ENCODE assay signal across 1 cellular context in the genomic region with DNA sequence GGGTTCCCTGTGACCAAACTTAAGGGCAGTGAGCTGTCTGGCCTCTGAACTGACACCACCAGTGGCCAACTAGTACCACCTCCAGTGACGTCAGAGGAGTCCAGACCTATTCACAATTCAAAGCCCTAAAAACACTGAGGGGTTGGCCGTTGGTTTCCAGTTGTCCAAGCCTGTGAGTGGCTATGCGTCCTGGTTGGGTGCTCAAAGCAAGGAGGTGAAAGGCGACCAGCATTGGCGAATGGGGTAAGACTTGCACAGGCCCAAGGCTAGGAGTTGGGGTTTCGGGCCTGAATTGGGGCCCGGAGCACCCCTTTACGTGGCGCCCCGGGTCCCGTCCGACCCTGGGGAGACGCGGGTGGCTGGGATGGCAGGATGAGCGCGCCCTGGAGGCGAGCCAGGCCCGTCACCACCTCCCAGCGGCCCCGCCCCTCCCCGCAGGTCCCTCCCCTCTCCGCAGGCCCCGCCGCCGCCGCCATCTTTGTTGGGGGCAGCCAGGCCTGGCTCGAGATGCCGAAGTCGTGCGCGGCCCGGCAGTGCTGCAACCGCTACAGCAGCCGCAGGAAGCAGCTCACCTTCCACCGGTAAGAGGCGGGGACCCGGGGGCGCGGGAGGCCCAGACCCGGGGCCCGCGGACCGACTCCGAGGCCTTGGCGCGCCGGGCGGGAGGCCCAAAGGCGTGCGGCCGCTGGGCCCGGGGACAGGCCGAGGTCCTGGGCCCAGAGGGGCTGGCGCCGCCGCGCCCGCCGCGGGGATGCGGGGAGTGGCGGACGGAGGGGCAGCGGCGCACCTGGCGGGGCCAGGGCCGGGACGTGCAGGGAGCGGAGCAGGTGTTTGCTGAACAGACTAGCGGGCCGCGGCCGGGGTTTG.
TF ChIP-seq lines count a peak whose summit lies in the region.

Gene THAP3, plus strand, starts transcription at position 157 of the 867 bp plus-strand sequence. Its CDS starts 351 bp downstream, at position 508.

TF ChIP-seq in K562, 482 proteins besides CTCF, POLR2A, EP300 and RAD21 (continued from another document and continues in another):
- no peak; the same call in 1 of the 2 replicates for TF ChIP-seq FOXP4 (CRISPR knock-in tag; IDR thresholded peaks at IDR 0.05; ENCODE audit: borderline replicate concordance)
- no peak for TF ChIP-seq ZKSCAN3 (CRISPR knock-in tag; IDR thresholded peaks at IDR 0.05)
- no peak for TF ChIP-seq U2AF1 (optimal IDR thresholded peaks at IDR 0.05; ENCODE audit: low read depth, low read length)
- no peak for TF ChIP-seq RFX1 (IDR thresholded peaks at IDR 0.05)
- TF ChIP-seq, protein P1, sequence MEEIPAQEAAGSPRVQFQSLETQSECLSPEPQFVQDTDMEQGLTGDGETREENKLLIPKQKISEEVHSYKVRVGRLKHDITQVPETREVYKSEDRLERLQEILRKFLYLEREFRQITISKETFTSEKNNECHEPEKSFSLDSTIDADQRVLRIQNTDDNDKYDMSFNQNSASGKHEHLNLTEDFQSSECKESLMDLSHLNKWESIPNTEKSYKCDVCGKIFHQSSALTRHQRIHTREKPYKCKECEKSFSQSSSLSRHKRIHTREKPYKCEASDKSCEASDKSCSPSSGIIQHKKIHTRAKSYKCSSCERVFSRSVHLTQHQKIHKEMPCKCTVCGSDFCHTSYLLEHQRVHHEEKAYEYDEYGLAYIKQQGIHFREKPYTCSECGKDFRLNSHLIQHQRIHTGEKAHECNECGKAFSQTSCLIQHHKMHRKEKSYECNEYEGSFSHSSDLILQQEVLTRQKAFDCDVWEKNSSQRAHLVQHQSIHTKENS (CRISPR knock-in tag; IDR thresholded peaks at IDR 0.05), result no peak
- no peak for TF ChIP-seq ZNF324 (CRISPR knock-in tag; IDR thresholded peaks at IDR 0.05)
- TF ChIP-seq ZNF507 (tag; conservative IDR thresholded peaks at IDR 0.05), result no peak
- peak; percentile 76; the same call in 1 of the 2 replicates for TF ChIP-seq PHF8 (IDR thresholded peaks at IDR 0.05; ENCODE audit: borderline replicate concordance, low read length)
- no peak for TF ChIP-seq SPI1 (IDR thresholded peaks at IDR 0.05; ENCODE audit: borderline replicate concordance, low read depth, low read length)
- no peak for TF ChIP-seq KLF6 (CRISPR knock-in tag; IDR thresholded peaks at IDR 0.05; ENCODE audit: borderline replicate concordance)
- no peak for TF ChIP-seq FOXK2 (conservative IDR thresholded peaks at IDR 0.05 in 1 of 2, IDR thresholded peaks at IDR 0.05 in 1 of 2; ENCODE audit: low read depth in 2 of 2)
- no peak for TF ChIP-seq ZC3H4 (CRISPR knock-in tag; IDR thresholded peaks at IDR 0.05; ENCODE audit: borderline replicate concordance)
- no peak for TF ChIP-seq SRSF9 (IDR thresholded peaks at IDR 0.05; ENCODE audit: borderline replicate concordance, low read depth, low read length)
- TF ChIP-seq CEBPG (CRISPR knock-in tag; IDR thresholded peaks at IDR 0.05), result no peak
- no peak for TF ChIP-seq CEBPG (tag; conservative IDR thresholded peaks at IDR 0.05 in 1 of 2, IDR thresholded peaks at IDR 0.05 in 1 of 2)
- TF ChIP-seq PURB (CRISPR knock-in tag; IDR thresholded peaks at IDR 0.05; ENCODE audit: low read depth), result no peak
- no peak for TF ChIP-seq OTX1 (CRISPR knock-in tag; IDR thresholded peaks at IDR 0.05)
- TF ChIP-seq FOXA3 (CRISPR knock-in tag; conservative IDR thresholded peaks at IDR 0.05 in 1 of 2, IDR thresholded peaks at IDR 0.05 in 1 of 2), result no peak
- TF ChIP-seq SMARCA4 (IDR thresholded peaks at IDR 0.05), result 0 out of 2 replicates have a peak, but pooled peaks have one; percentile 30
- TF ChIP-seq YY1 (IDR thresholded peaks at IDR 0.05; ENCODE audit: borderline replicate concordance in 1 of 3, control insufficient read depth in 1 of 3, extremely low read depth in 1 of 3, insufficient read depth in 3 of 3, insufficient read length in 1 of 3, insufficient replicate concordance in 2 of 3, low read depth in 1 of 3, low read length in 2 of 3), result peak; percentile 93 to 100 (median 98)
- peak; percentile 70 for TF ChIP-seq CXXC5 (CRISPR knock-in tag; IDR thresholded peaks at IDR 0.05)
- TF ChIP-seq, protein P2, sequence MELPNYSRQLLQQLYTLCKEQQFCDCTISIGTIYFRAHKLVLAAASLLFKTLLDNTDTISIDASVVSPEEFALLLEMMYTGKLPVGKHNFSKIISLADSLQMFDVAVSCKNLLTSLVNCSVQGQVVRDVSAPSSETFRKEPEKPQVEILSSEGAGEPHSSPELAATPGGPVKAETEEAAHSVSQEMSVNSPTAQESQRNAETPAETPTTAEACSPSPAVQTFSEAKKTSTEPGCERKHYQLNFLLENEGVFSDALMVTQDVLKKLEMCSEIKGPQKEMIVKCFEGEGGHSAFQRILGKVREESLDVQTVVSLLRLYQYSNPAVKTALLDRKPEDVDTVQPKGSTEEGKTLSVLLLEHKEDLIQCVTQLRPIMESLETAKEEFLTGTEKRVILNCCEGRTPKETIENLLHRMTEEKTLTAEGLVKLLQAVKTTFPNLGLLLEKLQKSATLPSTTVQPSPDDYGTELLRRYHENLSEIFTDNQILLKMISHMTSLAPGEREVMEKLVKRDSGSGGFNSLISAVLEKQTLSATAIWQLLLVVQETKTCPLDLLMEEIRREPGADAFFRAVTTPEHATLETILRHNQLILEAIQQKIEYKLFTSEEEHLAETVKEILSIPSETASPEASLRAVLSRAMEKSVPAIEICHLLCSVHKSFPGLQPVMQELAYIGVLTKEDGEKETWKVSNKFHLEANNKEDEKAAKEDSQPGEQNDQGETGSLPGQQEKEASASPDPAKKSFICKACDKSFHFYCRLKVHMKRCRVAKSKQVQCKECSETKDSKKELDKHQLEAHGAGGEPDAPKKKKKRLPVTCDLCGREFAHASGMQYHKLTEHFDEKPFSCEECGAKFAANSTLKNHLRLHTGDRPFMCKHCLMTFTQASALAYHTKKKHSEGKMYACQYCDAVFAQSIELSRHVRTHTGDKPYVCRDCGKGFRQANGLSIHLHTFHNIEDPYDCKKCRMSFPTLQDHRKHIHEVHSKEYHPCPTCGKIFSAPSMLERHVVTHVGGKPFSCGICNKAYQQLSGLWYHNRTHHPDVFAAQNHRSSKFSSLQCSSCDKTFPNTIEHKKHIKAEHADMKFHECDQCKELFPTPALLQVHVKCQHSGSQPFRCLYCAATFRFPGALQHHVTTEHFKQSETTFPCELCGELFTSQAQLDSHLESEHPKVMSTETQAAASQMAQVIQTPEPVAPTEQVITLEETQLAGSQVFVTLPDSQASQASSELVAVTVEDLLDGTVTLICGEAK (IDR thresholded peaks at IDR 0.05), result 0 out of 2 replicates have a peak, but pooled peaks have one; percentile 27
- TF ChIP-seq, protein P2 (CRISPR knock-in tag; IDR thresholded peaks at IDR 0.05), result no peak
- TF ChIP-seq LCOR (CRISPR knock-in tag; IDR thresholded peaks at IDR 0.05), result no peak
- TF ChIP-seq SIN3A (IDR thresholded peaks at IDR 0.05; ENCODE audit: borderline replicate concordance in 2 of 2, control insufficient read depth in 1 of 2, low read depth in 2 of 2, low read length in 2 of 2), result peak; percentile 64 to 72; a peak in 2 of 4 replicates
- TF ChIP-seq HMG20A (CRISPR knock-in tag; conservative IDR thresholded peaks at IDR 0.05), result no peak
- TF ChIP-seq DNMT1 (IDR thresholded peaks at IDR 0.05), result no peak
- TF ChIP-seq ZNF277 (CRISPR knock-in tag; IDR thresholded peaks at IDR 0.05; ENCODE audit: borderline replicate concordance), result no peak
- TF ChIP-seq ATF1 (CRISPR knock-in tag; IDR thresholded peaks at IDR 0.05), result peak; percentile 47; the same call in 1 of the 2 replicates
- TF ChIP-seq ATF1 (tag; IDR thresholded peaks at IDR 0.05), result peak; percentile 94
- TF ChIP-seq RFX5 (IDR thresholded peaks at IDR 0.05; ENCODE audit: low read depth, low read length), result no peak
- TF ChIP-seq ADNP (tag; IDR thresholded peaks at IDR 0.05), result no peak
- no peak for TF ChIP-seq CEBPB (tag; IDR thresholded peaks at IDR 0.05)
- TF ChIP-seq NR2C2 (CRISPR knock-in tag; IDR thresholded peaks at IDR 0.05), result no peak
- TF ChIP-seq NR2C2 (tag; IDR thresholded peaks at IDR 0.05), result peak; percentile 77
- TF ChIP-seq E4F1 (CRISPR knock-in tag; IDR thresholded peaks at IDR 0.05; ENCODE audit: borderline replicate concordance), result no peak
- TF ChIP-seq KDM4B (IDR thresholded peaks at IDR 0.05; ENCODE audit: borderline replicate concordance in 2 of 2, low read depth in 1 of 2), result 0 out of 4 replicates have a peak, but pooled peaks of 1 of the 2 experiments have one; percentile 41
- no peak for TF ChIP-seq FOXJ3 (CRISPR knock-in tag; IDR thresholded peaks at IDR 0.05)
- no peak for TF ChIP-seq PHF20 (IDR thresholded peaks at IDR 0.05; ENCODE audit: partially characterized antibody)
- TF ChIP-seq NKRF (IDR thresholded peaks at IDR 0.05; ENCODE audit: borderline replicate concordance), result 0 out of 2 replicates have a peak, but pooled peaks have one; percentile 16
- no peak for TF ChIP-seq ELF4 (CRISPR knock-in tag; IDR thresholded peaks at IDR 0.05)
- TF ChIP-seq SREBF1 (IDR thresholded peaks at IDR 0.05; ENCODE audit: borderline replicate concordance, low read depth, low read length), result no peak
- no peak for TF ChIP-seq EZH2 (IDR thresholded peaks at IDR 0.05; ENCODE audit: borderline replicate concordance, low read depth, low read length)
